Comparison of ENCODE assay signal across 24 cellular contexts in the genomic region with DNA sequence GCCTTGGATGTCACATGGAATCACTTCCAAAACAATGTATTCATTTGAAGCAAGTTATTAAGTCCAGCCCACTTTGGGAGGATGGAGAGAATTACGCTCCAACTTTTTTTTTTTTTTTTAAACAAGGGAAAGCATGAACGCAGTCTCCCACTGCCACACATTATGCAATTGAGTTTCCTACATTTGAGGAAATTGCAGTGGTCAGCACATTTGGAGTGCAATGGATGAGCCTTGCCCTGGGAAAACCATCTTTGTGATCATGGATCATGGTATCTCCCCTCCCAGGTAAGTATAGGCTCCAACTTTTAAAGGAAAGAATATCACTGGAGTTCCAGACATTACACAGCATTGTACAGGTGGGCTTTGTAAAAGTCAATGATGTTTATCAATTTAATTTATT. TPM values are rescaled to one million over a fixed set of nuclear protein-coding genes. Genes with fewer than 3 reads are reported as not detected.
DNase-seq lines count a peak whose midpoint lies in the region; ATAC-seq, FAIRE-seq and TF ChIP-seq lines count a peak whose summit lies in the region.
"Had no signal": no experiment of that assay in that cellular context is flagged by ENCODE, and none has a peak within 500 bp of the region (broad histone marks: within the 10 kb centered on the region; RNA-seq: fewer than 3 reads in every experiment).

No MANE protein-coding gene starts in this region.

- H3K4me1 ChIP-seq in HepG2 (ENCODE audit: insufficient read depth, low read length) = 0 out of 2 replicates have a peak, but pooled peaks cover 7% of the 10 kb centered on the region
- no peaks in the 10 kb centered on the region for H3K4me1 ChIP-seq in right lobe of liver
- no peaks in the 10 kb centered on the region for H3K4me1 ChIP-seq in HEK293 (ENCODE audit: control insufficient read depth, insufficient read depth, low read length)
- no peaks in the 10 kb centered on the region for H3K4me1 ChIP-seq in K562 (replicated peaks in 1 of 2; ENCODE audit: control insufficient read depth in 2 of 2, insufficient read depth in 2 of 2, low read length in 2 of 2)
- H3K4me1 ChIP-seq in breast epithelium = no peaks in the 10 kb centered on the region
- H3K4me1 ChIP-seq: BLaER1 treated with 17β-estradiol and CSF1 and Interleukin-3, amounts not matched to agents 10 nM and 100 nM had no signal

- H3K9ac ChIP-seq in HepG2 (ENCODE audit: insufficient read depth, low read depth, low read length) (no peak overlapping the region), K562 (ENCODE audit: insufficient read depth in 1 of 2, low read depth in 2 of 2, low read length in 2 of 2) (no peak overlapping the region)
- H3K9ac ChIP-seq: BLaER1 treated with 17β-estradiol and CSF1 and Interleukin-3, amounts not matched to agents 10 nM and 100 nM had no signal

- H3K9me3 ChIP-seq in HepG2 (ENCODE audit: low read length) (no peaks in the 10 kb centered on the region), right lobe of liver (no peaks in the 10 kb centered on the region), HEK293 (ENCODE audit: control insufficient read depth, insufficient read depth, low read depth, low read length) (no peaks in the 10 kb centered on the region), K562 (replicated peaks; ENCODE audit: control insufficient read depth, insufficient read depth, low read depth, low read length) (no peaks in the 10 kb centered on the region), breast epithelium (no peaks in the 10 kb centered on the region)

- TF ChIP-seq POLR2A in HepG2 (IDR thresholded peaks at IDR 0.05; ENCODE audit: insufficient read depth in 1 of 2, low read depth in 2 of 2, low read length in 2 of 2) (no peak), right lobe of liver (IDR thresholded peaks at IDR 0.05) (no peak), K562 (conservative IDR thresholded peaks at IDR 0.05) (no peak), breast epithelium (IDR thresholded peaks at IDR 0.05) (no peak)

- H3K4me2 ChIP-seq in HepG2 (ENCODE audit: low read depth, low read length) = no peak overlapping the region
- no peak overlapping the region for H3K4me2 ChIP-seq in K562 (ENCODE audit: insufficient read depth, low read length)
- H3K4me2 ChIP-seq: BLaER1 treated with 17β-estradiol and CSF1 and Interleukin-3, amounts not matched to agents 10 nM and 100 nM had no signal

- intact Hi-C loops in HepG2 (cut with micrococcal nuclease; ENCODE audit: unreplicated experiment) = no loop called here
- intact Hi-C loops in right lobe of liver (cut with DNase I) = no loop called here
- intact Hi-C loops in K562 (cut with micrococcal nuclease) = no loop called here
- intact Hi-C loops in breast epithelium (cut with DNase I; ENCODE audit: low total_unique reads) = no loop called here

- CTCF ChIA-PET in HepG2 (lab: Yijun Ruan, JAX; ENCODE audit: low intra/inter-chr PET ratio, low total read pairs) = no interaction called here
- CTCF ChIA-PET in HEK293 (lab: Yijun Ruan, JAX) = no interaction called here
- CTCF ChIA-PET in K562 (lab: Yijun Ruan, JAX; ENCODE audit: low intra/inter-chr PET ratio) = no interaction called here

- in situ Hi-C loops in HepG2 (cut with HindIII; ENCODE audit: extremely low pct_ligation_motif_present, low pct_unique_long_range_greater_than_20kb) = no loop called here
- in situ Hi-C loops in K562 (cut with MboI) = no loop called here
- in situ Hi-C loops in ACHN (cut with HindIII; ENCODE audit: low pct_ligation_motif_present, low pct_unique_long_range_greater_than_20kb, low sequenced_read_pairs) = no loop called here

- no peak overlapping the region for H3K4me3 ChIP-seq in HepG2 (replicated peaks in 1 of 3; ENCODE audit: insufficient read depth in 1 of 3, low read depth in 2 of 3, low read length in 3 of 3)
- H3K4me3 ChIP-seq in right lobe of liver = no peak overlapping the region
- H3K4me3 ChIP-seq in HEK293 (ENCODE audit: low read depth, low read length) = no peak overlapping the region
- no peak overlapping the region for H3K4me3 ChIP-seq in K562
- no peak overlapping the region for H3K4me3 ChIP-seq in breast epithelium
- H3K4me3 ChIP-seq: BLaER1 treated with 17β-estradiol and CSF1 and Interleukin-3, amounts not matched to agents 10 nM and 100 nM had no signal

- TF ChIP-seq RAD21 in HepG2 (CRISPR knock-in tag; IDR thresholded peaks at IDR 0.05) = no peak
- no peak for TF ChIP-seq RAD21 in K562 (CRISPR knock-in tag; conservative IDR thresholded peaks at IDR 0.05 in 1 of 2, IDR thresholded peaks at IDR 0.05 in 1 of 2)

- ATAC-seq in HepG2 = no peak
- no peak for ATAC-seq in right lobe of liver
- ATAC-seq in K562 = no peak

- DNase-seq in HepG2 (ENCODE audit: low spot score) (no peak), right lobe of liver (no peak), K562 (ENCODE audit: extremely low read depth in 1 of 4, low spot score in 3 of 4) (no peak), ACHN (no peak), breast epithelium (ENCODE audit: low spot score in 2 of 2) (no peak)
- DNase-seq: AML-193; CD4-positive, alpha-beta memory T cell; CD4-positive, CD25-positive, alpha-beta regulatory T cell; CD8-positive, alpha-beta memory T cell; COR-L47; DMS 273 treated with DMSO at 0.1 percent for 48 hours; DMS153; DMS53; DMS79; DND-41; EL; GDM1 had no signal

- 70% methylated on average over 2 of the region's 2 CpGs for WGBS in HepG2 (ENCODE audit: low lambda C conversion rate)
- 79% methylated on average over 2 of the region's 2 CpGs for WGBS in right lobe of liver (ENCODE audit: insufficient coverage, low coverage, low lambda C conversion rate, missing lambda C conversion rate)
- WGBS in K562 (ENCODE audit: insufficient coverage, low coverage, missing lambda C conversion rate) = 0% methylated on average over 2 of the region's 2 CpGs

- no peaks in the 10 kb centered on the region for H3K27me3 ChIP-seq in HepG2 (ENCODE audit: control insufficient read depth in 1 of 2, insufficient read depth in 2 of 2, low read length in 2 of 2)
- H3K27me3 ChIP-seq in right lobe of liver = no peaks in the 10 kb centered on the region
- H3K27me3 ChIP-seq in K562 (ENCODE audit: control insufficient read depth in 2 of 2, insufficient read depth in 2 of 2, low read length in 2 of 2) = no peaks in the 10 kb centered on the region
- H3K27me3 ChIP-seq in breast epithelium = no peaks in the 10 kb centered on the region
- H3K27me3 ChIP-seq: BLaER1 treated with 17β-estradiol and CSF1 and Interleukin-3, amounts not matched to agents 10 nM and 100 nM had no signal

- FAIRE-seq in HepG2 (lab: Jason Lieb, UNC) (no peak), K562 (lab: Jason Lieb, UNC) (no peak)
- FAIRE-seq: GM12891, GM19239 had no signal

- H4K20me1 ChIP-seq in HepG2 (ENCODE audit: insufficient read depth, low read length) (no peaks in the 10 kb centered on the region), K562 (replicated peaks; ENCODE audit: control insufficient read depth, insufficient read depth, low read length) (no peaks in the 10 kb centered on the region)
- H4K20me1 ChIP-seq: BLaER1 treated with 17β-estradiol and CSF1 and Interleukin-3, amounts not matched to agents 10 nM and 100 nM had no signal

- H3K36me3 ChIP-seq in HepG2 (replicated peaks in 1 of 2; ENCODE audit: control insufficient read depth in 1 of 2, insufficient read depth in 2 of 2, low read length in 2 of 2) (no peaks in the 10 kb centered on the region), right lobe of liver (no peaks in the 10 kb centered on the region), HEK293 (ENCODE audit: control insufficient read depth in 2 of 2, insufficient read depth in 1 of 2, low read length in 2 of 2) (no peaks in the 10 kb centered on the region), K562 (ENCODE audit: control insufficient read depth, insufficient read depth, low read length) (no peaks in the 10 kb centered on the region), breast epithelium (no peaks in the 10 kb centered on the region)
- H3K36me3 ChIP-seq: BLaER1 treated with 17β-estradiol and CSF1 and Interleukin-3, amounts not matched to agents 10 nM and 100 nM had no signal

- no peaks in the 10 kb centered on the region for H3K9me1 ChIP-seq in K562 (ENCODE audit: control insufficient read depth, insufficient read depth, low read length)

- H2AFZ ChIP-seq in HepG2 (ENCODE audit: low read length) = no peak overlapping the region
- no peak overlapping the region for H2AFZ ChIP-seq in K562 (ENCODE audit: low read depth, low read length)

- POLR2A ChIA-PET in HepG2 (lab: Yijun Ruan, JAX) (no interaction called here), HEK293 (lab: Yijun Ruan, JAX) (no interaction called here), K562 (lab: Yijun Ruan, JAX) (interaction anchor here (0.6 kb wide), 1 partner anchor 508 kb away, joined by 3 read pairs; no protein-coding TSS in a partner anchor)

- TF ChIP-seq EP300 in HepG2 (IDR thresholded peaks at IDR 0.05; ENCODE audit: low read depth in 2 of 2, low read length in 2 of 2) (no peak), HepG2 (CRISPR knock-in tag; IDR thresholded peaks at IDR 0.05; ENCODE audit: borderline replicate concordance) (no peak), K562 (IDR thresholded peaks at IDR 0.05; ENCODE audit: low read length) (no peak)

- no peak overlapping the region for H3K27ac ChIP-seq in HepG2 (ENCODE audit: extremely low read length, insufficient read depth, low read length)
- H3K27ac ChIP-seq in right lobe of liver = no peak overlapping the region
- no peak overlapping the region for H3K27ac ChIP-seq in HEK293 (ENCODE audit: extremely low read depth, low read depth, low read length)
- H3K27ac ChIP-seq in K562 (ENCODE audit: extremely low read depth, low read depth, low read length) = no peak overlapping the region
- no peak overlapping the region for H3K27ac ChIP-seq in breast epithelium
- H3K27ac ChIP-seq: 22Rv1; BLaER1 treated with 17β-estradiol and CSF1 and Interleukin-3, amounts not matched to agents 10 nM and 100 nM; C4-2B had no signal

- BruUV-seq in HepG2 (replicated peaks; lab: Mats Ljungman, UMichigan) (no TSS peak), K562 (replicated peaks; lab: Mats Ljungman, UMichigan) (no TSS peak)

- H3K79me2 ChIP-seq in HepG2 (ENCODE audit: insufficient read depth, low read length) (no peaks in the 10 kb centered on the region), K562 (ENCODE audit: control insufficient read depth, insufficient read depth, low read length) (no peaks in the 10 kb centered on the region)

- TF ChIP-seq CTCF in HepG2 (CRISPR knock-in tag; IDR thresholded peaks at IDR 0.05) (no peak), right lobe of liver (IDR thresholded peaks at IDR 0.05) (no peak), HEK293 (tag by site-specific recombination; IDR thresholded peaks at IDR 0.05) (no peak), K562 (IDR thresholded peaks at IDR 0.05 in 2 of 3, conservative IDR thresholded peaks at IDR 0.05 in 1 of 3; ENCODE audit: insufficient read depth in 2 of 3, low read depth in 1 of 3, low read length in 3 of 3) (no peak), breast epithelium (IDR thresholded peaks at IDR 0.05) (no peak)

RNA-seq across cellular contexts. Expression of gene MAP10, which starts 26.7 kb away (rescaled TPM):
- not detected in 2 replicates for total RNA-seq in HepG2 (2016; rRNA removed; fragmentation: Illumina TruSeq; extraction: Trizol)
- total RNA-seq in HepG2 (2016; cell fraction: cytosol; rRNA removed; fragmentation: Illumina TruSeq; extraction: Trizol; ENCODE audit: low read depth) = not detected in 2 replicates
- not detected in 2 replicates for total RNA-seq in HepG2 (2016; cell fraction: insoluble cytoplasmic fraction; rRNA removed; fragmentation: Illumina TruSeq; extraction: Trizol)
- not detected in 2 replicates for total RNA-seq in HepG2 (2016; cell fraction: membrane; rRNA removed; fragmentation: Illumina TruSeq; extraction: Trizol)
- not detected in 2 replicates for total RNA-seq in HepG2 (2016; cell fraction: nucleus; rRNA removed; fragmentation: Illumina TruSeq; extraction: Trizol)
- not detected in 2 replicates for polyA plus RNA-seq in HepG2 (2011; rRNA removed)
- not detected in 2 replicates for polyA plus RNA-seq in HepG2 (2011; cell fraction: cytosol; rRNA removed)
- not detected in 2 replicates for polyA plus RNA-seq in HepG2 (2011; cell fraction: nucleus; rRNA removed)
- polyA plus RNA-seq in HepG2 (2012) = not detected in 2 replicates
- not detected in 2 replicates for polyA plus RNA-seq in HepG2 (2016; cell fraction: cytosol; fragmentation: Illumina TruSeq; extraction: Trizol; ENCODE audit: low read depth)
- polyA plus RNA-seq in HepG2 (2016; cell fraction: insoluble cytoplasmic fraction; fragmentation: Illumina TruSeq; extraction: Trizol; ENCODE audit: low read depth) = not detected in 2 replicates
- not detected in 2 replicates for polyA plus RNA-seq in HepG2 (2016; cell fraction: membrane; fragmentation: Illumina TruSeq; extraction: Trizol; ENCODE audit: low read depth)
- not detected in 2 replicates for polyA plus RNA-seq in HepG2 (2016; cell fraction: nucleus; fragmentation: Illumina TruSeq; extraction: Trizol; ENCODE audit: insufficient read depth, low read depth)
- not detected in 2 replicates for polyA minus RNA-seq in HepG2 (2011; rRNA and poly(A)+ RNA removed; ENCODE audit: low replicate concordance)
- not detected in 2 replicates for polyA minus RNA-seq in HepG2 (2011; cell fraction: cytosol; rRNA and poly(A)+ RNA removed)
- polyA minus RNA-seq in HepG2 (2011; cell fraction: nucleus; rRNA and poly(A)+ RNA removed) = not detected in 2 replicates
- total RNA-seq in right lobe of liver = 1 to 10 TPM; 1.5 to 3.0 (median 1.8) TPM
- total RNA-seq in K562 (2011; cell fraction: chromatin; rRNA removed; ENCODE audit: low replicate concordance) = 0.44 and 1.1 TPM in 2 replicates
- 0.67 and 0.92 TPM in 2 replicates for total RNA-seq in K562 (2011; cell fraction: nucleolus; rRNA removed)
- 0.38 and 0.59 TPM in 2 replicates for total RNA-seq in K562 (2011; cell fraction: nucleoplasm; rRNA removed)
- total RNA-seq in K562 (2014; rRNA removed) = 0.73 and 0.98 TPM in 2 replicates
- 0.76 and 0.96 TPM in 2 replicates for total RNA-seq in K562 (2014; rRNA removed; fragmentation: Illumina TruSeq; extraction: Trizol)
- total RNA-seq in K562 (2015; rRNA removed; fragmentation: Illumina TruSeq; extraction: Trizol) = 0.90 and 0.98 TPM in 2 replicates
- 0.69 and 0.83 TPM in 2 replicates for total RNA-seq in K562 (2021)
- polyA plus RNA-seq in K562 (2011; rRNA removed) = 0.27 and 0.53 TPM in 2 replicates
- 0.12 and 0.36 TPM in 2 replicates for polyA plus RNA-seq in K562 (2011; cell fraction: cytosol; rRNA removed)
- 0.27 and 0.34 TPM in 2 replicates for polyA plus RNA-seq in K562 (2011; cell fraction: nucleus; rRNA removed)
- 0.77 and 2.1 TPM in 2 replicates for polyA plus RNA-seq in K562 (2012)
- polyA plus RNA-seq in K562 (2014; fragmentation: Illumina TruSeq; extraction: Trizol) = 0.69 and 0.74 TPM in 2 replicates
- under 1 TPM; 0.11 to 0.13 TPM for polyA plus RNA-seq in K562 (2014; fragmentation: Nextera tagmentation; extraction: Ambion mirVana)
- polyA plus RNA-seq in K562 (2014; rRNA removed) = 0.49 and 0.70 TPM in 2 replicates
- 0.49 and 0.57 TPM in 2 replicates for polyA minus RNA-seq in K562 (2011; rRNA and poly(A)+ RNA removed)
- polyA minus RNA-seq in K562 (2011; cell fraction: cytosol; rRNA and poly(A)+ RNA removed) = 0.19 and 0.36 TPM in 2 replicates
- 1.5 and 1.8 TPM in 2 replicates for polyA minus RNA-seq in K562 (2011; cell fraction: nucleus; rRNA and poly(A)+ RNA removed)
- total RNA-seq in breast epithelium = 1 to 10 TPM; 1.6 to 3.4 (median 2.9) TPM
- total RNA-seq: G401 had no signal

Comparison
In these comparisons a context has a peak if more than half of its experiments do, and no peak if none do; other contexts are left out.
1. Of the 241 proteins assayed by ChIP-seq in both HepG2 and K562: peak only in HepG2: none; only in K562: none; in both: MAFF and MAFK; in neither: 239.